23 cellular contexts compared by ENCODE assay signal in genomic region chr9:97076238-97076637, GRCh38. TPM values are rescaled to one million over a fixed set of nuclear protein-coding genes. Genes with fewer than 3 reads are reported as not detected.
"Had no signal": no experiment of that assay in that cellular context is flagged by ENCODE, and none has a peak within 500 bp of the region (broad histone marks: within the 10 kb centered on the region; RNA-seq: fewer than 3 reads in every experiment).

No MANE protein-coding gene starts in this region.

- DNase-seq: activated CD4-positive, alpha-beta T cell treated with anti-CD3 and anti-CD28 coated beads, Interleukin-2, amount 10 ng/mL, durations not matched to agents 7 days and 5 days; activated CD4-positive, CD25-positive, alpha-beta regulatory T cell treated with anti-CD3 and anti-CD28 coated beads, Interleukin-2, amount 50 U/mL, for 72 hours; activated CD8-positive, alpha-beta T cell treated with anti-CD3 and anti-CD28 coated beads, Interleukin-2, amount 10 ng/mL, durations not matched to agents 7 days and 5 days; activated gamma-delta T cell; activated naive CD4-positive, alpha-beta T cell treated with anti-CD3 and anti-CD28 coated beads, Interleukin-2, amount 50 U/mL, for 16 hours; activated naive CD8-positive, alpha-beta T cell treated with anti-CD3 and anti-CD28 coated beads, Interleukin-2, amount 50 U/mL, for 24 hours; caudate nucleus; dermis blood vessel endothelial cell; effector CD8-positive, alpha-beta T cell; foreskin keratinocyte; midbrain; psoas muscle; stimulated activated CD4-positive, alpha-beta T cell treated with anti-CD3 and anti-CD28 coated beads, Interleukin-12 subunit alpha, Interleukin-12 subunit beta, amount 100 ng/mL, for 4 hours; stimulated activated CD4-positive, alpha-beta T cell treated with anti-CD3 and anti-CD28 coated beads, Interleukin-4, amount 100 ng/mL, for 4 hours; stimulated activated naive CD8-positive, alpha-beta T cell treated with anti-CD3 and anti-CD28 coated beads, Interleukin-15, Interleukin-2, amounts not matched to agents 100 U/mL and 50 U/mL, for 24 hours; thyroid gland had no signal

- H3K4me3 Mint-ChIP-seq: activated CD4-positive, alpha-beta T cell treated with anti-CD3 and anti-CD28 coated beads, Interleukin-2, amount 10 ng/mL, durations not matched to agents 7 days and 5 days; activated CD8-positive, alpha-beta T cell treated with anti-CD3 and anti-CD28 coated beads, Interleukin-2, amount 10 ng/mL, durations not matched to agents 7 days and 5 days; activated naive CD8-positive, alpha-beta T cell treated with anti-CD3 and anti-CD28 coated beads, Interleukin-2, amount 50 U/mL, for 24 hours; activated T-helper 1 cell treated with anti-CD3 and anti-CD28 coated beads, Interleukin-12 subunit alpha, Interleukin-12 subunit beta, Interleukin-2, Interleukin-4 antibody, amounts not matched to agents 30 ng/mL and 10 ng/mL and 1 ng/mL, durations not matched to agents 14 hours and 24 hours and 36 hours; natural killer cell treated with Interleukin-12 subunit alpha and Interleukin-12 subunit beta and Interleukin-15 and Interleukin-18, amount 100 ng/mL, for 72 hours had no signal

- H3K4me1 Mint-ChIP-seq: activated CD4-positive, alpha-beta T cell treated with anti-CD3 and anti-CD28 coated beads, Interleukin-2, amount 10 ng/mL, durations not matched to agents 7 days and 5 days; activated naive CD8-positive, alpha-beta T cell treated with anti-CD3 and anti-CD28 coated beads, Interleukin-2, amount 50 U/mL, for 24 hours had no signal

- H3K4me3 ChIP-seq: psoas muscle, right atrium auricular region, vagina had no signal

- H3K27me3 ChIP-seq: right atrium auricular region, thyroid gland, vagina had no signal

- H3K27ac Mint-ChIP-seq: activated CD4-positive, alpha-beta T cell treated with anti-CD3 and anti-CD28 coated beads, Interleukin-2, amount 10 ng/mL, durations not matched to agents 7 days and 5 days; activated CD8-positive, alpha-beta T cell treated with anti-CD3 and anti-CD28 coated beads, Interleukin-2, amount 10 ng/mL, durations not matched to agents 7 days and 5 days; activated naive CD8-positive, alpha-beta T cell treated with anti-CD3 and anti-CD28 coated beads, Interleukin-2, amount 50 U/mL, for 24 hours; activated T-helper 1 cell treated with anti-CD3 and anti-CD28 coated beads, Interleukin-12 subunit alpha, Interleukin-12 subunit beta, Interleukin-2, Interleukin-4 antibody, amounts not matched to agents 30 ng/mL and 10 ng/mL and 1 ng/mL, durations not matched to agents 14 hours and 24 hours and 36 hours; natural killer cell treated with Interleukin-12 subunit alpha and Interleukin-12 subunit beta and Interleukin-15 and Interleukin-18, amount 100 ng/mL, for 72 hours had no signal

- ATAC-seq: activated CD8-positive, alpha-beta T cell treated with anti-CD3 and anti-CD28 coated beads, Interleukin-2, amount 10 ng/mL, durations not matched to agents 7 days and 5 days; activated naive CD8-positive, alpha-beta T cell treated with anti-CD3 and anti-CD28 coated beads, Interleukin-2, amount 50 U/mL, for 24 hours had no signal

- H3K36me3 Mint-ChIP-seq: natural killer cell treated with Interleukin-12 subunit alpha and Interleukin-12 subunit beta and Interleukin-15 and Interleukin-18, amount 100 ng/mL, for 72 hours had no signal

- H3K4me1 ChIP-seq: foreskin keratinocyte, pancreas, psoas muscle, right atrium auricular region, vagina had no signal

- H3K9me3 ChIP-seq: neutrophil, pancreas, psoas muscle, right atrium auricular region, thyroid gland, vagina had no signal

- H3K36me3 ChIP-seq: neutrophil, pancreas, right atrium auricular region, thyroid gland, vagina had no signal

- H3K27ac ChIP-seq: foreskin keratinocyte, neutrophil, pancreas, psoas muscle, right atrium auricular region, thyroid gland, vagina, VCaP had no signal

- H3K9me3 Mint-ChIP-seq: activated CD4-positive, alpha-beta T cell treated with anti-CD3 and anti-CD28 coated beads, Interleukin-2, amount 10 ng/mL, durations not matched to agents 7 days and 5 days; activated naive CD8-positive, alpha-beta T cell treated with anti-CD3 and anti-CD28 coated beads, Interleukin-2, amount 50 U/mL, for 24 hours; natural killer cell treated with Interleukin-12 subunit alpha and Interleukin-12 subunit beta and Interleukin-15 and Interleukin-18, amount 100 ng/mL, for 72 hours had no signal

RNA-seq across cellular contexts. Expression of gene CTSV, which starts 37.3 kb away (rescaled TPM):
- total RNA-seq: right atrium auricular region had no signal
